37 cellular contexts compared by ENCODE assay signal in the genomic region with DNA sequence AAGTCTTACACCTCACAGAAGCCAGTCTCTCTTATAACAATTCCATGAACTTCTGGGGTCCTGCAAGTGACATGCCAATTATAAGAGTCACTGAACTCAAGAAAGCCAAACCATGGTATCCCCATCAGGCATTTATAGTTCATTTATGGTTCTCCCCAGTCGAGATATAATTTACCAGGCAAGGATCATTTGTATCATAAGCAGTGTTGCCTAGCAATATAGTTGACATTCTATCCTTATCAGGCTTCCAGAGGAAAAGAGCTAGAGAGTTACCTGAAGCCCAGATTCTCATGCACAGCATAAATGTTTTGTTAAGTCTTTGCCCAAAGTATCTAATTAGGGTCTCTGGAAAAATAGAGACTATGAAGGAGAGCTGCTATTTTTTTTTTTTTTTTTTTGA.
"Had no signal": no experiment of that assay in that cellular context is flagged by ENCODE, and none has a peak within 500 bp of the region (broad histone marks: within the 10 kb centered on the region; RNA-seq: fewer than 3 reads in every experiment).

No MANE protein-coding gene starts in this region.

- H3K9me3 ChIP-seq: ascending aorta, breast epithelium had no signal

- H3K27ac Mint-ChIP-seq: activated CD4-positive, alpha-beta memory T cell treated with anti-CD3 and anti-CD28 coated beads, Interleukin-2, amount 10 ng/mL, durations not matched to agents 7 days and 5 days; activated CD4-positive, alpha-beta T cell treated with anti-CD3 and anti-CD28 coated beads for 36 hours; activated CD4-positive, alpha-beta T cell treated with anti-CD3 and anti-CD28 coated beads, Interleukin-2, amount 10 ng/mL, durations not matched to agents 7 days and 5 days; activated CD8-positive, alpha-beta memory T cell treated with anti-CD3 and anti-CD28 coated beads, Interleukin-2, amount 10 ng/mL, durations not matched to agents 7 days and 5 days; activated CD8-positive, alpha-beta T cell treated with anti-CD3 and anti-CD28 coated beads, Interleukin-2, amount 10 ng/mL, durations not matched to agents 7 days and 5 days; activated naive CD4-positive, alpha-beta T cell treated with anti-CD3 and anti-CD28 coated beads, Interleukin-2, amount 10 ng/mL, durations not matched to agents 7 days and 5 days; activated naive CD4-positive, alpha-beta T cell treated with anti-CD3 and anti-CD28 coated beads, Interleukin-2, amount 50 U/mL, for 24 hours; activated naive CD8-positive, alpha-beta T cell; activated naive CD8-positive, alpha-beta T cell treated with anti-CD3 and anti-CD28 coated beads, Interleukin-2, amount 10 ng/mL, durations not matched to agents 7 days and 5 days; activated naive CD8-positive, alpha-beta T cell treated with anti-CD3 and anti-CD28 coated beads, Interleukin-2, amount 50 U/mL, for 24 hours; activated T-cell treated with anti-CD3 and anti-CD28 coated beads, Interleukin-2, amount 50 U/mL, for 24 hours; activated T-helper 2 cell treated with anti-CD3 and anti-CD28 coated beads, Interferon-gamma antibody, Interleukin-2, Interleukin-4, amounts not matched to agents 10 μg/mL and 5 μg/mL and 100 μg/mL, durations not matched to agents 14 hours and 24 hours and 36 hours; brain; T-helper 1 cell treated with Interleukin-12 subunit alpha and Interleukin-12 subunit beta and Interleukin-4 antibody, amounts not matched to agents 30 μg/mL and 1 μg/mL, for 36 hours; T-helper 2 cell treated with Interferon-gamma antibody and Interleukin-4, amounts not matched to agents 5 μg/mL and 100 μg/mL, for 36 hours; WTC11 had no signal

- H3K4me3 Mint-ChIP-seq: activated CD4-positive, alpha-beta memory T cell treated with anti-CD3 and anti-CD28 coated beads, Interleukin-2, amount 10 ng/mL, durations not matched to agents 7 days and 5 days; activated CD4-positive, alpha-beta T cell treated with anti-CD3 and anti-CD28 coated beads for 36 hours; activated CD4-positive, alpha-beta T cell treated with anti-CD3 and anti-CD28 coated beads, Interleukin-2, amount 10 ng/mL, durations not matched to agents 7 days and 5 days; activated CD8-positive, alpha-beta memory T cell treated with anti-CD3 and anti-CD28 coated beads, Interleukin-2, amount 10 ng/mL, durations not matched to agents 7 days and 5 days; activated CD8-positive, alpha-beta T cell treated with anti-CD3 and anti-CD28 coated beads, Interleukin-2, amount 10 ng/mL, durations not matched to agents 7 days and 5 days; activated naive CD4-positive, alpha-beta T cell treated with anti-CD3 and anti-CD28 coated beads, Interleukin-2, amount 10 ng/mL, durations not matched to agents 7 days and 5 days; activated naive CD4-positive, alpha-beta T cell treated with anti-CD3 and anti-CD28 coated beads, Interleukin-2, amount 50 U/mL, for 24 hours; activated naive CD8-positive, alpha-beta T cell; activated naive CD8-positive, alpha-beta T cell treated with anti-CD3 and anti-CD28 coated beads, Interleukin-2, amount 10 ng/mL, durations not matched to agents 7 days and 5 days; activated naive CD8-positive, alpha-beta T cell treated with anti-CD3 and anti-CD28 coated beads, Interleukin-2, amount 50 U/mL, for 24 hours; activated T-cell treated with anti-CD3 and anti-CD28 coated beads, Interleukin-2, amount 50 U/mL, for 24 hours; brain; T-helper 1 cell treated with Interleukin-12 subunit alpha and Interleukin-12 subunit beta and Interleukin-4 antibody, amounts not matched to agents 30 μg/mL and 1 μg/mL, for 36 hours; T-helper 2 cell treated with Interferon-gamma antibody and Interleukin-4, amounts not matched to agents 5 μg/mL and 100 μg/mL, for 36 hours; WTC11 had no signal

- H3K36me3 ChIP-seq: breast epithelium had no signal

- H3K27me3 Mint-ChIP-seq: activated CD4-positive, alpha-beta memory T cell treated with anti-CD3 and anti-CD28 coated beads, Interleukin-2, amount 10 ng/mL, durations not matched to agents 7 days and 5 days; activated CD4-positive, alpha-beta T cell treated with anti-CD3 and anti-CD28 coated beads for 36 hours; activated CD4-positive, alpha-beta T cell treated with anti-CD3 and anti-CD28 coated beads, Interleukin-2, amount 10 ng/mL, durations not matched to agents 7 days and 5 days; activated CD8-positive, alpha-beta memory T cell treated with anti-CD3 and anti-CD28 coated beads, Interleukin-2, amount 10 ng/mL, durations not matched to agents 7 days and 5 days; activated naive CD4-positive, alpha-beta T cell treated with anti-CD3 and anti-CD28 coated beads, Interleukin-2, amount 10 ng/mL, durations not matched to agents 7 days and 5 days; activated naive CD4-positive, alpha-beta T cell treated with anti-CD3 and anti-CD28 coated beads, Interleukin-2, amount 50 U/mL, for 24 hours; activated naive CD8-positive, alpha-beta T cell; activated naive CD8-positive, alpha-beta T cell treated with anti-CD3 and anti-CD28 coated beads, Interleukin-2, amount 10 ng/mL, durations not matched to agents 7 days and 5 days; activated naive CD8-positive, alpha-beta T cell treated with anti-CD3 and anti-CD28 coated beads, Interleukin-2, amount 50 U/mL, for 24 hours; activated T-cell treated with anti-CD3 and anti-CD28 coated beads, Interleukin-2, amount 50 U/mL, for 24 hours; brain had no signal

- H3K4me3 ChIP-seq: ascending aorta, breast epithelium had no signal

- FAIRE-seq: TTC549 had no signal

- H3K4me1 ChIP-seq: ascending aorta, breast epithelium had no signal

- H3K27ac ChIP-seq: ascending aorta, breast epithelium, WERI-Rb-1 had no signal

- H3K9me3 Mint-ChIP-seq: activated CD4-positive, alpha-beta memory T cell treated with anti-CD3 and anti-CD28 coated beads, Interleukin-2, amount 10 ng/mL, durations not matched to agents 7 days and 5 days; activated CD4-positive, alpha-beta T cell treated with anti-CD3 and anti-CD28 coated beads, Interleukin-2, amount 10 ng/mL, durations not matched to agents 7 days and 5 days; activated naive CD4-positive, alpha-beta T cell treated with anti-CD3 and anti-CD28 coated beads, Interleukin-2, amount 10 ng/mL, durations not matched to agents 7 days and 5 days; activated naive CD4-positive, alpha-beta T cell treated with anti-CD3 and anti-CD28 coated beads, Interleukin-2, amount 50 U/mL, for 24 hours; activated naive CD8-positive, alpha-beta T cell treated with anti-CD3 and anti-CD28 coated beads, Interleukin-2, amount 10 ng/mL, durations not matched to agents 7 days and 5 days; activated naive CD8-positive, alpha-beta T cell treated with anti-CD3 and anti-CD28 coated beads, Interleukin-2, amount 50 U/mL, for 24 hours; activated T-cell treated with anti-CD3 and anti-CD28 coated beads, Interleukin-2, amount 50 U/mL, for 24 hours; activated T-helper 2 cell treated with anti-CD3 and anti-CD28 coated beads, Interferon-gamma antibody, Interleukin-2, Interleukin-4, amounts not matched to agents 10 μg/mL and 5 μg/mL and 100 μg/mL, durations not matched to agents 14 hours and 24 hours and 36 hours; T-helper 1 cell treated with Interleukin-12 subunit alpha and Interleukin-12 subunit beta and Interleukin-4 antibody, amounts not matched to agents 30 μg/mL and 1 μg/mL, for 36 hours; T-helper 2 cell treated with Interferon-gamma antibody and Interleukin-4, amounts not matched to agents 5 μg/mL and 100 μg/mL, for 36 hours; WTC11 had no signal

- H3K27me3 ChIP-seq: ascending aorta, breast epithelium had no signal

- DNase-seq: activated CD4-positive, alpha-beta memory T cell treated with anti-CD3 and anti-CD28 coated beads, Interleukin-2, amount 10 ng/mL, durations not matched to agents 7 days and 5 days; activated CD4-positive, alpha-beta T cell treated with anti-CD3 and anti-CD28 coated beads for 1 hour; activated CD4-positive, alpha-beta T cell treated with anti-CD3 and anti-CD28 coated beads for 36 hours; activated CD4-positive, alpha-beta T cell treated with anti-CD3 and anti-CD28 coated beads for 48 hours; activated CD4-positive, alpha-beta T cell treated with anti-CD3 and anti-CD28 coated beads, Interleukin-2, amount 10 ng/mL, durations not matched to agents 7 days and 5 days; activated CD4-positive, alpha-beta T cell treated with anti-CD3 and anti-CD28 coated beads, Interleukin-2, amount 50 U/mL, for 48 hours; activated CD4-positive, CD25-positive, alpha-beta regulatory T cell; activated CD8-positive, alpha-beta memory T cell treated with anti-CD3 and anti-CD28 coated beads for 24 hours; activated CD8-positive, alpha-beta memory T cell treated with anti-CD3 and anti-CD28 coated beads, Interleukin-2, amount 10 ng/mL, durations not matched to agents 7 days and 5 days; activated CD8-positive, alpha-beta memory T cell treated with anti-CD3 and anti-CD28 coated beads, Interleukin-2, amount 50 U/mL, for 48 hours; activated CD8-positive, alpha-beta T cell treated with anti-CD3 and anti-CD28 coated beads, Interleukin-2, amount 10 ng/mL, durations not matched to agents 7 days and 5 days; activated effector memory CD4-positive, alpha-beta T cell treated with Interleukin-2 at 50 U/mL for 16 hours; activated gamma-delta T cell; activated naive CD4-positive, alpha-beta T cell treated with anti-CD3 and anti-CD28 coated beads, Interleukin-2, amount 10 ng/mL, durations not matched to agents 7 days and 5 days; activated naive CD4-positive, alpha-beta T cell treated with Interleukin-2 at 50 U/mL for 16 hours; activated naive CD8-positive, alpha-beta T cell treated with anti-CD3 and anti-CD28 coated beads, Interleukin-2, amount 10 ng/mL, durations not matched to agents 7 days and 5 days; activated naive CD8-positive, alpha-beta T cell treated with anti-CD3 and anti-CD28 coated beads, Interleukin-2, amount 50 U/mL, for 24 hours; activated T-cell treated with anti-CD3 and anti-CD28 coated beads, Interleukin-2, amount 50 U/mL, for 24 hours; activated T-cell treated with anti-CD3 and anti-CD28 coated beads, Interleukin-2, amount 50 U/mL, for 48 hours; amygdala; anterior cingulate cortex; central memory CD4-positive, alpha-beta T cell; T-helper 1 cell; T-helper 2 cell; T-helper 9 cell; WERI-Rb-1 had no signal

- ATAC-seq: activated CD4-positive, alpha-beta T cell treated with anti-CD3 and anti-CD28 coated beads for 36 hours; activated CD4-positive, CD25-positive, alpha-beta regulatory T cell treated with anti-CD3 and anti-CD28 coated beads, Interleukin-2, amount 50 U/mL, for 24 hours; activated CD8-positive, alpha-beta memory T cell treated with anti-CD3 and anti-CD28 coated beads, Interleukin-2, amount 10 ng/mL, durations not matched to agents 7 days and 5 days; activated CD8-positive, alpha-beta T cell treated with anti-CD3 and anti-CD28 coated beads, Interleukin-2, amount 10 ng/mL, durations not matched to agents 7 days and 5 days; activated naive CD8-positive, alpha-beta T cell treated with anti-CD3 and anti-CD28 coated beads, Interleukin-2, amount 50 U/mL, for 24 hours; WTC11 had no signal

- H3K4me1 Mint-ChIP-seq: WTC11 had no signal
